In genomic region chr14:90397401-90398314, GRCh38 we compare ENCODE assay signal across 8 cellular contexts. TPM values are rescaled to one million over a fixed set of nuclear protein-coding genes. Genes with fewer than 3 reads are reported as not detected.
DNase-seq lines count a peak whose midpoint lies in the region; ATAC-seq and TF ChIP-seq lines count a peak whose summit lies in the region.

No MANE protein-coding gene starts in this region.

- TF ChIP-seq CTCF in GM20000 (IDR thresholded peaks at IDR 0.05; ENCODE audit: extremely low read depth, missing control alignments) (no peak), astrocyte of the cerebellum (IDR thresholded peaks at IDR 0.05; ENCODE audit: low read depth, low read length, missing control alignments) (no peak), sigmoid colon (IDR thresholded peaks at IDR 0.05) (no peak)

- WGBS in sigmoid colon, 2 donors, result 1% methylated on average over 90 to 91 of the region's 91 CpGs

- H3K27me3 ChIP-seq in sigmoid colon, result no peaks in the 10 kb centered on the region

- no peak for ATAC-seq in GM18858 (IDR thresholded peaks at IDR 0.05; ENCODE audit: unreplicated experiment)

- peak overlapping the region; percentile 94 to 97 (median 95) for H3K27ac ChIP-seq in sigmoid colon

- H3K36me3 ChIP-seq in sigmoid colon, result peaks cover 11 to 24% (median 19%) of the 10 kb centered on the region in 4 donors

- in situ Hi-C loops in astrocyte of the cerebellum (cut with HindIII; ENCODE audit: low sequenced_read_pairs), result no loop called here

- peak; percentile 89 for DNase-seq in COR-L47 (lab: John Stamatoyannopoulos, UW)
- DNase-seq in GM20000 (ENCODE audit: low spot score), result peak; percentile 87
- peak; percentile 49 for DNase-seq in HuH-7 (ENCODE audit: low spot score)
- DNase-seq in T1000 (lab: John Stamatoyannopoulos, UW), result peak; percentile 33
- no peak for DNase-seq in astrocyte of the cerebellum (ENCODE audit: low read depth)
- peak in 40 of 51 donors; percentile 29 to 81 (median 61) for DNase-seq in hypothalamus (lab: John Stamatoyannopoulos, UW)
- DNase-seq in sigmoid colon, result peak; percentile 81

- intact Hi-C loops in sigmoid colon (cut with DNase I), result loop anchor here (2.0 to 5.0 kb wide), 3 partner anchors 65 to 361 kb away; partner anchors contain the start of gene NRDE2

- H3K9me3 ChIP-seq in sigmoid colon, result no peaks in the 10 kb centered on the region

- H3K4me3 ChIP-seq in astrocyte of the cerebellum (ENCODE audit: low read depth, low read length) (peak overlapping the region; percentile 93), sigmoid colon (peak overlapping the region; percentile 89 to 97 (median 97))

- no peak for TF ChIP-seq EP300 in sigmoid colon (IDR thresholded peaks at IDR 0.05)

- peaks cover 0 to 46% (median 41%) of the 10 kb centered on the region in 4 donors for H3K4me1 ChIP-seq in sigmoid colon

- TF ChIP-seq POLR2A in sigmoid colon (IDR thresholded peaks at IDR 0.05), result no peak

RNA-seq across cellular contexts. Expression of gene CALM1, which starts 0.8 kb away (rescaled TPM):
- 100 to 1,000 TPM; 647 to 889 (median 818) TPM for total RNA-seq in sigmoid colon
- 100 to 1,000 TPM; 404 to 722 (median 541) TPM for polyA plus RNA-seq in sigmoid colon
